ENCODE assay signal across 18 cellular contexts in the genomic region with DNA sequence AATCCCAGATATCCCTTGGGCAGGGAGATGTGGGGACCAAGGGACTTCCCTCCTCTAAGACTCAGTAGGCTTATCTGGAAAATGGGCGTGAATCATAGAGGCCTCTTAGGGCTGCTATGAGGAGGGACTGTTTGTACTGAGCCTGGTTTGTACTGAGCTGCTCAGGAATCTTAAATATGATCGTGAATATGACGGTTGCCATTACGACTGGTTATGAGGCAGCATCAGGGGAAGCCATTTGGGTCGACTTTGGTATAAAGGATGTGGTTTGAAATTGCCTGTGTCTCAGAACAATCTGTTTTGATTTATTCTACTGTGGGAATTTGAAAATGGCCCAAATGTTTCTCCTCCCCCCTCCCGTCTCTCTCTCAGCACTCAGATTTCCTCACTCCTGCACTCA. TPM values are rescaled to one million over a fixed set of nuclear protein-coding genes. Genes with fewer than 3 reads are reported as not detected.
A peak's percentile ranks its signal among the peaks of the same experiment; 100 is the strongest.
DNase-seq lines count a peak whose midpoint lies in the region; ATAC-seq and TF ChIP-seq lines count a peak whose summit lies in the region.
"Had no signal": no experiment of that assay in that cellular context is flagged by ENCODE, and none has a peak within 500 bp of the region (broad histone marks: within the 10 kb centered on the region; RNA-seq: fewer than 3 reads in every experiment).

No MANE protein-coding gene starts in this region.

- H3K4me1 Mint-ChIP-seq in CD4-positive, CD25-positive, alpha-beta regulatory T cell, result peaks cover 10 to 53% (median 24%) of the 10 kb centered on the region in 4 donors
- H3K4me1 Mint-ChIP-seq in HFFc6 (ENCODE audit: low read depth), result peaks cover 9% of the 10 kb centered on the region
- peaks cover 53% of the 10 kb centered on the region for H3K4me1 Mint-ChIP-seq in neural crest cell
- H3K4me1 Mint-ChIP-seq in activated CD8-positive, alpha-beta T cell treated with anti-CD3 and anti-CD28 coated beads for 36 hours (ENCODE audit: low read depth), result peaks cover 9% of the 10 kb centered on the region
- H3K4me1 Mint-ChIP-seq: stimulated activated memory B cell treated with anti-CD40 and anti-IgM and Interleukin-4, amounts not matched to agents 10 μg/mL and 1 μg/mL and 100 μg/mL, for 72 hours had no signal

- H3K9me3 ChIP-seq in CD4-positive, CD25-positive, alpha-beta regulatory T cell (ENCODE audit: control insufficient read depth in 2 of 2, low read length in 2 of 2), result no peaks in the 10 kb centered on the region
- no peaks in the 10 kb centered on the region for H3K9me3 ChIP-seq in esophagus muscularis mucosa
- H3K9me3 ChIP-seq in upper lobe of right lung, result no peaks in the 10 kb centered on the region
- H3K9me3 ChIP-seq: ascending aorta, neutrophil had no signal

- TF ChIP-seq EP300 in esophagus muscularis mucosa (IDR thresholded peaks at IDR 0.05), result peak; percentile 54

- DNase-seq in CD4-positive, CD25-positive, alpha-beta regulatory T cell, result peak in 1 of 3 donors; percentile 5
- DNase-seq in HFFc6 (peak; percentile 6), esophagus muscularis mucosa (ENCODE audit: extremely low spot score) (no peak), neural crest cell (ENCODE audit: low read depth, low spot score) (no peak), NCI-H446 treated with DMSO at 0.1 percent for 48 hours (lab: John Stamatoyannopoulos, UW) (no peak), DMS114 treated with DMSO at 0.1 percent for 48 hours (lab: John Stamatoyannopoulos, UW; ENCODE audit: unreplicated experiment) (no peak), upper lobe of right lung (no peak)
- no peak for DNase-seq in activated CD8-positive, alpha-beta T cell treated with anti-CD3 and anti-CD28 coated beads for 36 hours
- DNase-seq: activated CD4-positive, alpha-beta T cell treated with anti-CD3 and anti-CD28 coated beads, Interleukin-2, amount 10 ng/mL, durations not matched to agents 7 days and 5 days; dermis blood vessel endothelial cell; KBM-7; mammary epithelial cell; NCI-H1105; SHP77 treated with DMSO at 0.1 percent for 48 hours; T-helper 9 cell had no signal

- H3K4me3 ChIP-seq in CD4-positive, CD25-positive, alpha-beta regulatory T cell (ENCODE audit: low read depth, low read length), result no peak overlapping the region
- no peak overlapping the region for H3K4me3 ChIP-seq in esophagus muscularis mucosa
- no peak overlapping the region for H3K4me3 ChIP-seq in upper lobe of right lung
- H3K4me3 ChIP-seq: ascending aorta had no signal

- no peaks in the 10 kb centered on the region for H3K27me3 Mint-ChIP-seq in CD4-positive, CD25-positive, alpha-beta regulatory T cell
- H3K27me3 Mint-ChIP-seq in HFFc6 (ENCODE audit: insufficient read depth) (peaks cover 32% of the 10 kb centered on the region), neural crest cell (ENCODE audit: low read depth) (no peaks in the 10 kb centered on the region)
- no peaks in the 10 kb centered on the region for H3K27me3 Mint-ChIP-seq in activated CD8-positive, alpha-beta T cell treated with anti-CD3 and anti-CD28 coated beads for 36 hours
- H3K27me3 Mint-ChIP-seq: activated CD4-positive, alpha-beta T cell treated with anti-CD3 and anti-CD28 coated beads, Interleukin-2, amount 10 ng/mL, durations not matched to agents 7 days and 5 days had no signal

- no peak for TF ChIP-seq POLR2A in esophagus muscularis mucosa (IDR thresholded peaks at IDR 0.05; ENCODE audit: low read depth)

- H3K27ac Mint-ChIP-seq in CD4-positive, CD25-positive, alpha-beta regulatory T cell, result peak overlapping the region; percentile 56 to 90 (median 62)
- H3K27ac Mint-ChIP-seq in HFFc6 (no peak overlapping the region), neural crest cell (ENCODE audit: unreplicated experiment) (peak overlapping the region; percentile 44)
- no peak overlapping the region for H3K27ac Mint-ChIP-seq in activated CD8-positive, alpha-beta T cell treated with anti-CD3 and anti-CD28 coated beads for 36 hours
- H3K27ac Mint-ChIP-seq: activated CD4-positive, alpha-beta T cell treated with anti-CD3 and anti-CD28 coated beads, Interleukin-2, amount 10 ng/mL, durations not matched to agents 7 days and 5 days; stimulated activated memory B cell treated with anti-CD40 and anti-IgM and Interleukin-4, amounts not matched to agents 10 μg/mL and 1 μg/mL and 100 μg/mL, for 72 hours had no signal

- POLR2A ChIA-PET in activated CD8-positive, alpha-beta T cell treated with anti-CD3 and anti-CD28 coated beads for 36 hours (lab: Charles Lee), result interaction anchor here (1.4 kb wide), 1 partner anchor 10 kb away, joined by 3 read pairs; no protein-coding TSS in a partner anchor

- peak in 1 of 2 donors; percentile 54 for ATAC-seq in CD4-positive, CD25-positive, alpha-beta regulatory T cell (ENCODE audit: low read depth in 2 of 2)
- no peak for ATAC-seq in activated CD8-positive, alpha-beta T cell treated with anti-CD3 and anti-CD28 coated beads for 36 hours
- ATAC-seq in upper lobe of right lung, result no peak
- ATAC-seq: stimulated activated memory B cell treated with anti-CD40 and anti-IgM and Interleukin-4, amounts not matched to agents 10 μg/mL and 1 μg/mL and 100 μg/mL, for 72 hours had no signal

- TF ChIP-seq CTCF in HFFc6 (IDR thresholded peaks at IDR 0.05) (no peak), esophagus muscularis mucosa (IDR thresholded peaks at IDR 0.05) (no peak), neural crest cell (conservative IDR thresholded peaks at IDR 0.05) (no peak), upper lobe of right lung (IDR thresholded peaks at IDR 0.05) (no peak)
- no peak for TF ChIP-seq CTCF in activated CD8-positive, alpha-beta T cell treated with anti-CD3 and anti-CD28 coated beads for 36 hours (IDR thresholded peaks at IDR 0.05)

- H3K9me3 Mint-ChIP-seq in CD4-positive, CD25-positive, alpha-beta regulatory T cell, result no peaks in the 10 kb centered on the region
- H3K9me3 Mint-ChIP-seq in HFFc6 (no peaks in the 10 kb centered on the region), neural crest cell (no peaks in the 10 kb centered on the region)
- no peaks in the 10 kb centered on the region for H3K9me3 Mint-ChIP-seq in activated CD8-positive, alpha-beta T cell treated with anti-CD3 and anti-CD28 coated beads for 36 hours
- H3K9me3 Mint-ChIP-seq: activated CD4-positive, alpha-beta T cell treated with anti-CD3 and anti-CD28 coated beads, Interleukin-2, amount 10 ng/mL, durations not matched to agents 7 days and 5 days; stimulated activated memory B cell treated with anti-CD40 and anti-IgM and Interleukin-4, amounts not matched to agents 10 μg/mL and 1 μg/mL and 100 μg/mL, for 72 hours had no signal

- no peaks in the 10 kb centered on the region for H3K27me3 ChIP-seq in CD4-positive, CD25-positive, alpha-beta regulatory T cell (ENCODE audit: control insufficient read depth, insufficient read depth, low read length)
- H3K27me3 ChIP-seq in esophagus muscularis mucosa, result no peaks in the 10 kb centered on the region
- no peaks in the 10 kb centered on the region for H3K27me3 ChIP-seq in upper lobe of right lung
- H3K27me3 ChIP-seq: ascending aorta had no signal

- H3K27ac ChIP-seq in CD4-positive, CD25-positive, alpha-beta regulatory T cell (ENCODE audit: insufficient read depth, low read length, poor library complexity, severe bottlenecking), result no peak overlapping the region
- H3K27ac ChIP-seq in esophagus muscularis mucosa (replicated peaks in 1 of 4), result peak overlapping the region; percentile 80 to 85 (median 84)
- no peak overlapping the region for H3K27ac ChIP-seq in upper lobe of right lung
- H3K27ac ChIP-seq: ascending aorta, neutrophil had no signal

- CTCF ChIA-PET in activated CD8-positive, alpha-beta T cell treated with anti-CD3 and anti-CD28 coated beads for 36 hours (lab: Charles Lee), result interaction anchor here (0.9 to 1.7 kb wide), 3 partner anchors 10 to 224 kb away, joined by 3 to 5 read pairs (median 3); no protein-coding TSS in a partner anchor

- H3K36me3 Mint-ChIP-seq in CD4-positive, CD25-positive, alpha-beta regulatory T cell, result peaks cover 19% of the 10 kb centered on the region
- H3K36me3 Mint-ChIP-seq in HFFc6 (ENCODE audit: low read depth) (no peaks in the 10 kb centered on the region), neural crest cell (ENCODE audit: low read depth) (peaks cover 5% of the 10 kb centered on the region)
- H3K36me3 Mint-ChIP-seq in activated CD8-positive, alpha-beta T cell treated with anti-CD3 and anti-CD28 coated beads for 36 hours (ENCODE audit: low read depth), result no peaks in the 10 kb centered on the region
- H3K36me3 Mint-ChIP-seq: stimulated activated memory B cell treated with anti-CD40 and anti-IgM and Interleukin-4, amounts not matched to agents 10 μg/mL and 1 μg/mL and 100 μg/mL, for 72 hours had no signal

- H3K4me3 Mint-ChIP-seq in CD4-positive, CD25-positive, alpha-beta regulatory T cell, result peak overlapping the region in 2 of 4 donors; percentile 13 to 17
- H3K4me3 Mint-ChIP-seq in HFFc6 (no peak overlapping the region), neural crest cell (no peak overlapping the region)
- no peak overlapping the region for H3K4me3 Mint-ChIP-seq in activated CD8-positive, alpha-beta T cell treated with anti-CD3 and anti-CD28 coated beads for 36 hours
- H3K4me3 Mint-ChIP-seq: activated CD4-positive, alpha-beta T cell treated with anti-CD3 and anti-CD28 coated beads, Interleukin-2, amount 10 ng/mL, durations not matched to agents 7 days and 5 days; stimulated activated memory B cell treated with anti-CD40 and anti-IgM and Interleukin-4, amounts not matched to agents 10 μg/mL and 1 μg/mL and 100 μg/mL, for 72 hours had no signal

- peaks cover 16% of the 10 kb centered on the region for H3K4me1 ChIP-seq in CD4-positive, CD25-positive, alpha-beta regulatory T cell (ENCODE audit: control insufficient read depth, insufficient read depth, low read length, poor library complexity, severe bottlenecking)
- H3K4me1 ChIP-seq in esophagus muscularis mucosa, result peaks cover 52 to 100% (median 92%) of the 10 kb centered on the region in 4 donors
- H3K4me1 ChIP-seq in upper lobe of right lung, result peaks cover 5% of the 10 kb centered on the region

- WGBS in esophagus muscularis mucosa, result 34% methylated on average over 6 of the region's 6 CpGs

- H3K36me3 ChIP-seq in CD4-positive, CD25-positive, alpha-beta regulatory T cell (ENCODE audit: control insufficient read depth, insufficient read depth, low read length), result no peaks in the 10 kb centered on the region
- H3K36me3 ChIP-seq in esophagus muscularis mucosa, result no peaks in the 10 kb centered on the region
- no peaks in the 10 kb centered on the region for H3K36me3 ChIP-seq in upper lobe of right lung
- H3K36me3 ChIP-seq: ascending aorta, neutrophil had no signal

- intact Hi-C loops in esophagus muscularis mucosa (cut with DNase I) (no loop called here), upper lobe of right lung (cut with DNase I) (no loop called here)
- intact Hi-C loops in activated CD8-positive, alpha-beta T cell treated with anti-CD3 and anti-CD28 coated beads for 36 hours (cut with micrococcal nuclease), result no loop called here

RNA-seq across cellular contexts. Expression of gene TSPAN18, which starts 20.6 kb away (rescaled TPM):
- 36.9 TPM for total RNA-seq in CD4-positive, CD25-positive, alpha-beta regulatory T cell
- polyA plus RNA-seq in CD4-positive, CD25-positive, alpha-beta regulatory T cell, result 1 to 10 TPM; 3.2 to 5.9 (median 4.2) TPM
- under 1 TPM in 1 of 6 experiments, not detected in 5; 0.09 TPM for total RNA-seq in HFFc6 (2021; fragmentation: NEBNext Ultra II Directional; extraction: Animal tissue kit (Norgen Biotek cat#: 25700))
- total RNA-seq in esophagus muscularis mucosa (10 to 100 TPM; 27.7 to 70.1 (median 50.2) TPM), neural crest cell (116 and 125 TPM in 2 replicates), upper lobe of right lung (46.4 TPM)
- total RNA-seq in activated CD8-positive, alpha-beta T cell treated with anti-CD3 and anti-CD28 coated beads for 36 hours, result under 1 TPM; 0.85 to 0.92 TPM
- total RNA-seq: mammary epithelial cell had no signal

Comparison
In these comparisons a context has a peak if more than half of its experiments do, and no peak if none do; other contexts are left out.
1. H3K27ac ChIP-seq: peak in esophagus muscularis mucosa (4 of 4); none in CD4-positive, CD25-positive, alpha-beta regulatory T cell (single experiment) and upper lobe of right lung (single experiment).
2. H3K27ac Mint-ChIP-seq: peak in CD4-positive, CD25-positive, alpha-beta regulatory T cell (3 of 3) and neural crest cell (single experiment); none in HFFc6 (single experiment) and activated CD8-positive, alpha-beta T cell treated with anti-CD3 and anti-CD28 coated beads for 36 hours (single experiment).
3. RNA of gene TSPAN18, which starts 20.6 kb away (total RNA-seq): 116 to 125 TPM in neural crest cell, 27.7 to 70.1 TPM in esophagus muscularis mucosa, 46.4 TPM in upper lobe of right lung (single experiment) and 36.9 TPM in CD4-positive, CD25-positive, alpha-beta regulatory T cell (single experiment); 0.85 to 0.92 TPM in activated CD8-positive, alpha-beta T cell treated with anti-CD3 and anti-CD28 coated beads for 36 hours and 0.09 TPM in HFFc6; every median in the first group is over 10 times any median in the second.